In the genomic region with DNA sequence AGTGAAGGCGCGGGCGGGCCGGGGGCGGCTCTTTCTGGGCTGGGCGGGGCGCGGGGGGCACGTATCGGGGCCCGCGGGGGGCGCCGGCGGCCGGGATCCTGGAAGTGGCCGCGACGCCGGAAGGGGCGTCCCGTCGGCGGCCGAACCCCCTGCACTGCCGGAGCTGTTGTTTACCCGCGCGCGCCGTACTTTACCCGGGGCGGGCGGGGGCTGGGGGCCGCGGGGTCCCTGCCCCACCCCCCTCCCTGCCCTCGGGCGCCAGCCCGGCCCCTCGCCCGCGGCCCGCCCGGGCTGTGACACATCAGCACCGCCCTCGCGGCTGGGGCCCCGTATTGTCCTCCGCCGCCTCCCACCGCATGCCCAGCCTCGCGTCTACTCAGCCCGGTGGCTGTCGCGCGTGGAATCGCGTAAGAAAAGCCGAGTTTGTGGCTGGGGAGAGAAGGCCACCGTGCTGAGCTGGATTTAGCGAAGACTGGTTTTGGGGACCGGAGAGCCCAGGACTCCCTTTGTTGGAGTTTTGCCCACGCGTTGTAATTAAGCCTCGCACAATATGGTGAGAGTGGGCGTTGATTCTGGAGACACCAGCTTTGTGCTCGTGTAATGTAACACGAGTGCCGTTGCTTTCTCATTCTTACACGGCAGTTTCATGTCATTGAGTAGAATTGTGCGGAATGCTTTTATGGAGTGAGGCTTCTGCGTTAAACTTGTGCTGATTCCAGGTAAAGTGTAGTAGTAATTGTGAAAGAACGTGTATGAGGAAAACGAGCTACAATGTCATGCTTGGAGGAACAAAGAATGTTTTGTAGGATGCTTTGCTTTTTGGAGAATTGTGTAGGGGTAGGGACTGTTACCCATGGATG, we compare ENCODE assay signal across 8 cellular contexts. TPM values are rescaled to one million over a fixed set of nuclear protein-coding genes. Genes with fewer than 3 reads are reported as not detected.
DNase-seq lines count a peak whose midpoint lies in the region; ATAC-seq lines count a peak whose summit lies in the region.

No MANE protein-coding gene starts in this region.

- peak overlapping the region; percentile 91 for H3K9ac ChIP-seq in NT2/D1 (ENCODE audit: insufficient read length, low read depth)

- H3K27ac ChIP-seq in esophagus (ENCODE audit: low read depth in 2 of 2, low read length in 1 of 2), result peak overlapping the region; percentile 92 to 93
- H3K27ac ChIP-seq in muscle layer of duodenum (ENCODE audit: low read length), result peak overlapping the region; percentile 78

- H3K36me3 ChIP-seq in NT2/D1 (ENCODE audit: insufficient read depth, insufficient read length, low read length) (no peaks in the 10 kb centered on the region), esophagus (ENCODE audit: control insufficient read depth in 2 of 2, insufficient read depth in 2 of 2, low read length in 1 of 2) (no peaks in the 10 kb centered on the region), muscle layer of duodenum (ENCODE audit: control insufficient read depth in 1 of 2, insufficient read depth in 2 of 2, low read length in 2 of 2) (peaks cover 0 to 7% of the 10 kb centered on the region in 2 donors)

- WGBS in esophagus, 2 donors, result 0 to 1% methylated on average over 42 to 75 of the region's 75 CpGs

- peak; percentile 2 to 49 for DNase-seq in NCI-H187 (lab: John Stamatoyannopoulos, UW)
- DNase-seq in NCI-H187 treated with DMSO at 0.1 percent for 48 hours (lab: John Stamatoyannopoulos, UW), result no peak
- DNase-seq in NT2/D1 (ENCODE audit: low read depth, low spot score), result no peak
- peak; percentile 70 for DNase-seq in activated T-cell treated with anti-CD3 and anti-CD28 coated beads for 48 hours (ENCODE audit: low read depth)
- DNase-seq in stimulated activated CD8-positive, alpha-beta memory T cell treated with anti-CD3 and anti-CD28 coated beads, Interleukin-4, amount 100 ng/mL, for 48 hours, result peak; percentile 80

- peak overlapping the region; percentile 82 for H3K4me3 ChIP-seq in NT2/D1 (ENCODE audit: insufficient read length, low read depth)
- H3K4me3 ChIP-seq in esophagus (ENCODE audit: low read depth in 1 of 2, low read length in 2 of 2), result peak overlapping the region; percentile 69 to 82
- H3K4me3 ChIP-seq in muscle layer of duodenum (ENCODE audit: low read depth in 1 of 2, low read length in 2 of 2), result peak overlapping the region; percentile 81 to 86

- peaks cover 5% of the 10 kb centered on the region for H3K27me3 ChIP-seq in NT2/D1 (ENCODE audit: insufficient read depth, insufficient read length)
- no peaks in the 10 kb centered on the region for H3K27me3 ChIP-seq in esophagus (ENCODE audit: control insufficient read depth in 1 of 2, insufficient read depth in 2 of 2, low read length in 2 of 2)
- no peaks in the 10 kb centered on the region for H3K27me3 ChIP-seq in muscle layer of duodenum (ENCODE audit: low read depth, low read length)

- H3K9me3 ChIP-seq in NT2/D1 (ENCODE audit: insufficient read depth, low read length) (peaks cover 21% of the 10 kb centered on the region; the same call in 1 of the 2 replicates), esophagus (ENCODE audit: control insufficient read depth in 2 of 2, insufficient read depth in 1 of 2, low read depth in 1 of 2, low read length in 1 of 2) (no peaks in the 10 kb centered on the region), muscle layer of duodenum (ENCODE audit: control insufficient read depth in 1 of 2, low read length in 2 of 2) (no peaks in the 10 kb centered on the region)

- peaks cover 5% of the 10 kb centered on the region for H3K4me1 ChIP-seq in NT2/D1 (ENCODE audit: insufficient read depth, insufficient read length)
- peaks cover 0 to 2% of the 10 kb centered on the region in 2 donors for H3K4me1 ChIP-seq in esophagus (ENCODE audit: control insufficient read depth in 2 of 2, insufficient read depth in 2 of 2, low read length in 1 of 2)
- peaks cover 11 to 36% of the 10 kb centered on the region in 2 donors for H3K4me1 ChIP-seq in muscle layer of duodenum (ENCODE audit: control insufficient read depth in 1 of 2, insufficient read depth in 2 of 2, low read length in 2 of 2)

- peak; percentile 36 for ATAC-seq in HG03025 (IDR thresholded peaks at IDR 0.05; ENCODE audit: low FRiP score, unreplicated experiment)

RNA-seq across cellular contexts. Expression of a gene that starts 0.6 kb away (rescaled TPM):
- polyA plus RNA-seq in esophagus, result 1 to 10 TPM; 6.2 to 9.6 TPM

Comparison
In these comparisons a context has a peak if more than half of its experiments do, and no peak if none do; other contexts are left out.
1. DNase-seq: peak in NCI-H187 (2 of 2), activated T-cell treated with anti-CD3 and anti-CD28 coated beads for 48 hours (single experiment) and stimulated activated CD8-positive, alpha-beta memory T cell treated with anti-CD3 and anti-CD28 coated beads, Interleukin-4, amount 100 ng/mL, for 48 hours (single experiment); none in NCI-H187 treated with DMSO at 0.1 percent for 48 hours (single experiment) and NT2/D1 (single experiment).
2. Peak in every context shown above with its lines, with median percentiles within 50 percentile points of each other: H3K4me3 ChIP-seq.